ENCODE assay signal across 2 cellular contexts in genomic region chr17:69046130-69046807, GRCh38.
A peak's percentile ranks its signal among the peaks of the same experiment; 100 is the strongest.
TF ChIP-seq lines count a peak whose summit lies in the region.

No MANE protein-coding gene starts in this region.

TF ChIP-seq in GM23338, 12 proteins besides CTCF, POLR2A, EP300 and RAD21:
- no peak for TF ChIP-seq POLR2AphosphoS5 (IDR thresholded peaks at IDR 0.05; ENCODE audit: low read depth)
- no peak for TF ChIP-seq STAT1 (IDR thresholded peaks at IDR 0.05; ENCODE audit: unreplicated experiment)
- TF ChIP-seq ZNF331 (CRISPR knock-in tag; IDR thresholded peaks at IDR 0.05; ENCODE audit: low read depth), result no peak
- no peak for TF ChIP-seq EZH2phosphoT487 (IDR thresholded peaks at IDR 0.05; ENCODE audit: unreplicated experiment)
- no peak for TF ChIP-seq ETS1 (IDR thresholded peaks at IDR 0.05)
- no peak for TF ChIP-seq NANOG (IDR thresholded peaks at IDR 0.05; ENCODE audit: borderline replicate concordance)
- TF ChIP-seq ZNF462 (CRISPR knock-in tag; IDR thresholded peaks at IDR 0.05), result no peak
- TF ChIP-seq EZH2 (IDR thresholded peaks at IDR 0.05; ENCODE audit: low read depth, unreplicated experiment), result no peak
- no peak for TF ChIP-seq JUNB (IDR thresholded peaks at IDR 0.05; ENCODE audit: unreplicated experiment)
- no peak for TF ChIP-seq ZNF114 (CRISPR knock-in tag; IDR thresholded peaks at IDR 0.05)
- no peak for TF ChIP-seq REST (IDR thresholded peaks at IDR 0.05; ENCODE audit: unreplicated experiment)
- TF ChIP-seq CREB1 (CRISPR knock-in tag; IDR thresholded peaks at IDR 0.05; ENCODE audit: low read depth), result no peak
TF ChIP-seq in GM23338: peak in this region for 0.

TF ChIP-seq in K562, 482 proteins besides CTCF, POLR2A, EP300 and RAD21 (continues in another document):
- TF ChIP-seq PATZ1 (CRISPR knock-in tag; IDR thresholded peaks at IDR 0.05; ENCODE audit: borderline replicate concordance) (no peak), ZBTB40 (IDR thresholded peaks at IDR 0.05) (no peak), ZBTB40 (CRISPR knock-in tag; IDR thresholded peaks at IDR 0.05) (no peak), TAF15 (IDR thresholded peaks at IDR 0.05; ENCODE audit: low read depth, low read length) (no peak), CCNT2 (IDR thresholded peaks at IDR 0.05; ENCODE audit: borderline replicate concordance, extremely low read depth, insufficient read length, low read depth, low read length) (no peak), HDAC6 (IDR thresholded peaks at IDR 0.05; ENCODE audit: low read depth, low read length) (no peak), ZNF165 (CRISPR knock-in tag; IDR thresholded peaks at IDR 0.05; ENCODE audit: borderline replicate concordance) (no peak), TGIF2 (CRISPR knock-in tag; IDR thresholded peaks at IDR 0.05) (no peak), ZFP30 (CRISPR knock-in tag; IDR thresholded peaks at IDR 0.05; ENCODE audit: borderline replicate concordance) (no peak), RBM22 (IDR thresholded peaks at IDR 0.05; ENCODE audit: low read depth, low read length, poor library complexity, severe bottlenecking) (no peak), ZNF431 (CRISPR knock-in tag; IDR thresholded peaks at IDR 0.05) (no peak), ARID2 (IDR thresholded peaks at IDR 0.05) (no peak), HES1 (IDR thresholded peaks at IDR 0.05; ENCODE audit: low read depth) (no peak), MEF2A (IDR thresholded peaks at IDR 0.05; ENCODE audit: control insufficient read depth, low read depth, low read length) (no peak), STAG1 (CRISPR knock-in tag; IDR thresholded peaks at IDR 0.05; ENCODE audit: borderline replicate concordance) (no peak), ZNF444 (CRISPR knock-in tag; IDR thresholded peaks at IDR 0.05) (no peak), RFX1 (IDR thresholded peaks at IDR 0.05) (no peak), NFE2L1 (tag; IDR thresholded peaks at IDR 0.05; ENCODE audit: borderline replicate concordance, low read depth) (no peak), ZNF449 (CRISPR knock-in tag; IDR thresholded peaks at IDR 0.05) (no peak), BRD9 (IDR thresholded peaks at IDR 0.05; ENCODE audit: low read depth, partially characterized antibody) (no peak), CEBPG (CRISPR knock-in tag; IDR thresholded peaks at IDR 0.05) (no peak), CEBPG (tag; conservative IDR thresholded peaks at IDR 0.05 in 1 of 2, IDR thresholded peaks at IDR 0.05 in 1 of 2) (peak in 1 of 2 experiments; percentile 77; a peak in 1 of 4 replicates), ELF4 (CRISPR knock-in tag; IDR thresholded peaks at IDR 0.05) (no peak), ZNF830 (CRISPR knock-in tag; IDR thresholded peaks at IDR 0.05) (no peak), SIN3A (IDR thresholded peaks at IDR 0.05; ENCODE audit: borderline replicate concordance in 2 of 2, control insufficient read depth in 1 of 2, low read depth in 2 of 2, low read length in 2 of 2) (no peak), MBD1 (CRISPR knock-in tag; IDR thresholded peaks at IDR 0.05) (no peak), NCOA2 (IDR thresholded peaks at IDR 0.05; ENCODE audit: partially characterized antibody in 2 of 2) (no peak), TRIM25 (IDR thresholded peaks at IDR 0.05; ENCODE audit: borderline replicate concordance) (no peak), CGGBP1 (CRISPR knock-in tag; IDR thresholded peaks at IDR 0.05) (no peak), ELK3 (CRISPR knock-in tag; IDR thresholded peaks at IDR 0.05) (no peak), TCF7L2 (IDR thresholded peaks at IDR 0.05; ENCODE audit: low read depth, low read length) (no peak), SPI1 (IDR thresholded peaks at IDR 0.05; ENCODE audit: borderline replicate concordance, low read depth, low read length) (no peak), NFRKB (IDR thresholded peaks at IDR 0.05; ENCODE audit: low read depth) (0 out of 2 replicates have a peak, but pooled peaks have one; percentile 18), ZNF324 (CRISPR knock-in tag; IDR thresholded peaks at IDR 0.05) (no peak), NFYB (IDR thresholded peaks at IDR 0.05; ENCODE audit: extremely low read depth, insufficient read length) (no peak), MLX (CRISPR knock-in tag; conservative IDR thresholded peaks at IDR 0.05) (no peak), SRSF1 (IDR thresholded peaks at IDR 0.05; ENCODE audit: low read depth, low read length) (no peak), ZNF644 (tag; IDR thresholded peaks at IDR 0.05; ENCODE audit: low read depth) (peak; percentile 21)
